42 cellular contexts compared by ENCODE assay signal in genomic region chr4:38641796-38642195, GRCh38.
"Had no signal": no experiment of that assay in that cellular context is flagged by ENCODE, and none has a peak within 500 bp of the region (broad histone marks: within the 10 kb centered on the region; RNA-seq: fewer than 3 reads in every experiment).

No MANE protein-coding gene starts in this region.

- H3K4me3 Mint-ChIP-seq: activated B cell treated with CpG ODN at 0.5 μM for 24 hours; activated CD4-positive, alpha-beta memory T cell treated with anti-CD3 and anti-CD28 coated beads for 36 hours; activated naive CD8-positive, alpha-beta T cell treated with anti-CD3 and anti-CD28 coated beads for 36 hours; activated T-cell treated with anti-CD3 and anti-CD28 coated beads, Interleukin-2, amount 50 U/mL, for 72 hours; activated T-helper 17 cell treated with anti-CD3 and anti-CD28 coated beads, Interleukin-2, amount 50 U/mL, for 72 hours; central memory CD8-positive, alpha-beta T cell; T-cell had no signal

- H3K4me3 ChIP-seq: cardiac muscle cell, Peyer's patch had no signal

- H3K4me1 Mint-ChIP-seq: activated B cell treated with CpG ODN at 0.5 μM for 24 hours; activated T-helper 17 cell treated with anti-CD3 and anti-CD28 coated beads, Interleukin-2, amount 50 U/mL, for 72 hours; central memory CD8-positive, alpha-beta T cell had no signal

- ATAC-seq: activated T-cell treated with anti-CD3 and anti-CD28 coated beads, Interleukin-2, amount 50 U/mL, for 72 hours; activated T-helper 17 cell treated with anti-CD3 and anti-CD28 coated beads, Interleukin-2, amount 50 U/mL, for 72 hours; PC-3; Right ventricle myocardium inferior; SK-N-SH treated with all-trans-retinoic acid at 6 μM for 48 hours; T-cell had no signal

- H3K9me3 ChIP-seq: Peyer's patch had no signal

- H3K27ac Mint-ChIP-seq: activated B cell treated with CpG ODN at 0.5 μM for 24 hours; activated CD4-positive, alpha-beta memory T cell treated with anti-CD3 and anti-CD28 coated beads for 36 hours; activated naive CD8-positive, alpha-beta T cell treated with anti-CD3 and anti-CD28 coated beads for 36 hours; activated T-cell treated with anti-CD3 and anti-CD28 coated beads, Interleukin-2, amount 50 U/mL, for 72 hours; activated T-helper 17 cell treated with anti-CD3 and anti-CD28 coated beads, Interleukin-2, amount 50 U/mL, for 72 hours; T-cell had no signal

- H3K4me1 ChIP-seq: Peyer's patch had no signal

- H3K27ac ChIP-seq: brain microvascular endothelial cell, cardiac muscle cell, Peyer's patch, VCaP had no signal

- H3K36me3 Mint-ChIP-seq: activated CD4-positive, alpha-beta memory T cell treated with anti-CD3 and anti-CD28 coated beads for 36 hours; activated naive CD8-positive, alpha-beta T cell treated with anti-CD3 and anti-CD28 coated beads for 36 hours had no signal

- H3K27me3 Mint-ChIP-seq: activated CD4-positive, alpha-beta memory T cell treated with anti-CD3 and anti-CD28 coated beads for 36 hours; activated naive CD8-positive, alpha-beta T cell treated with anti-CD3 and anti-CD28 coated beads for 36 hours; central memory CD8-positive, alpha-beta T cell had no signal

- H3K36me3 ChIP-seq: brain microvascular endothelial cell, cardiac muscle cell, Peyer's patch had no signal

- DNase-seq: activated B cell treated with CpG ODN at 0.5 μM for 24 hours; activated CD4-positive, alpha-beta memory T cell treated with anti-CD3 and anti-CD28 coated beads for 36 hours; activated CD4-positive, alpha-beta T cell treated with anti-CD3 and anti-CD28 coated beads for 4 hours; activated CD4-positive, alpha-beta T cell treated with anti-CD3 and anti-CD28 coated beads, Interleukin-2, amount 50 U/mL, for 1 hour; activated CD4-positive, CD25-positive, alpha-beta regulatory T cell treated with anti-CD3 and anti-CD28 coated beads, Interleukin-2, amount 50 U/mL, for 72 hours; activated CD8-positive, alpha-beta memory T cell treated with anti-CD3 and anti-CD28 coated beads for 24 hours; activated effector memory CD4-positive, alpha-beta T cell treated with anti-CD3 and anti-CD28 coated beads, Interleukin-2, amount 50 U/mL, for 16 hours; activated naive CD4-positive, alpha-beta T cell; activated naive CD4-positive, alpha-beta T cell treated with anti-CD3 and anti-CD28 coated beads, Interleukin-2, amount 50 U/mL, for 16 hours; activated naive CD8-positive, alpha-beta T cell treated with anti-CD3 and anti-CD28 coated beads for 36 hours; activated T-cell treated with anti-CD3 and anti-CD28 coated beads, Interleukin-2, amount 50 U/mL, for 1 hour; activated T-cell treated with anti-CD3 and anti-CD28 coated beads, Interleukin-2, amount 50 U/mL, for 72 hours; amniotic stem cell; aorta; brain microvascular endothelial cell; Kasumi-1; KG1; MM.1S; MV-4-11; NCI-H1092; NCI-H1436 treated with DMSO at 0.1 percent for 48 hours; NCI-H1694 treated with DMSO at 0.1 percent for 48 hours; NCI-H2029; NCI-H2107; NCI-H2171; NCI-H510A; NCI-H526; NCI-H748 treated with DMSO at 0.1 percent for 48 hours; NK-92 treated with Interleukin-12 subunit alpha and Interleukin-12 subunit beta, amount 100 ng/mL, for 24 hours; PC-3; Peyer's patch; RPMI8226; SIG-M5; T-cell; T-helper 2 cell; T-helper 9 cell had no signal

- H3K9me3 Mint-ChIP-seq: activated T-helper 17 cell treated with anti-CD3 and anti-CD28 coated beads, Interleukin-2, amount 50 U/mL, for 72 hours had no signal

- H3K27me3 ChIP-seq: brain microvascular endothelial cell, cardiac muscle cell, Peyer's patch had no signal
